19 cellular contexts compared by ENCODE assay signal in the genomic region with DNA sequence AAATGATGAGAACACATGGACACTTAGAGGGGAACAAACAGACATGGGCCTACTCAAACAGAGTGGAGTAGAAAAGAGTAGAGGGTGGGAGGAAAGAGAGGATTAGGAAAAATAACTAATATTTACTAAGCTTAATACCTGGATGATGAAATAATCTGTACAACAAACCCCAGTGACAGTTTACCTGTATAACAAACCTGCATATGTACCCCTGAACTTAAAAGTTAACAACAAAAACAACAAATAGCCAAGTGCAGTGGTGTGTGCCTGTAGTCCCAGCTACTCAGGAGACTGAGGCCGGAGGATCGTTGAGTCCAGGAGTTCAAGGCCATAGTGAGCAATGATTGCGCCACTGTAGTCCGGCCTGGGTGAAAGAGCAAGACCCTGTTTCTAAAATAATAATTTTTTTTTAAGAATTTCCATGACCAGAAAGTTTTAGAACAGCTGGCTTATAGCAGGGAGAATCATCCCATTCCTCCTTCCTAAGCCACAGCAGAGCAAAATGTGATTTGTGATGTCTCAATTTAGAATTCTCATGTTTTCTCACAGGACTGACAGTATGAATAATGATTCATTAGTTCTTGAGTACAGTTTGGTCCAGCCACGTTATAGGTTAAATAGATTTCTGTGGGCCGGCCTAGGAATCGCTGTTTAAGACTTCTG.
DNase-seq lines count a peak whose midpoint lies in the region; ATAC-seq and TF ChIP-seq lines count a peak whose summit lies in the region.
"Had no signal": no experiment of that assay in that cellular context is flagged by ENCODE, and none has a peak within 500 bp of the region (broad histone marks: within the 10 kb centered on the region; RNA-seq: fewer than 3 reads in every experiment).

No MANE protein-coding gene starts in this region.

- no peak for ATAC-seq in activated T-helper 17 cell treated with anti-CD3 and anti-CD28 coated beads, Interleukin-2, amount 50 U/mL, for 72 hours (replicated peaks)
- peak; percentile 50 to 72 (median 70) for ATAC-seq in right lobe of liver
- no peak for ATAC-seq in stimulated activated memory B cell treated with anti-CD40 and anti-IgM and Interleukin-4, amounts not matched to agents 10 μg/mL and 1 μg/mL and 100 μg/mL, for 72 hours
- ATAC-seq in HG02678 (IDR thresholded peaks at IDR 0.05; ENCODE audit: unreplicated experiment): no peak

- no peak for DNase-seq in activated naive CD4-positive, alpha-beta T cell treated with anti-CD3 and anti-CD28 coated beads, Interleukin-2, amount 10 ng/mL, durations not matched to agents 7 days and 5 days
- DNase-seq in right lobe of liver (no peak), LoVo (ENCODE audit: low spot score) (no peak), RWPE1 (ENCODE audit: low spot score) (no peak)
- DNase-seq: activated CD4-positive, alpha-beta T cell treated with anti-CD3 and anti-CD28 coated beads, Interleukin-2, amount 50 U/mL, for 4 hours; activated naive CD4-positive, alpha-beta T cell treated with anti-CD3 and anti-CD28 coated beads, Interleukin-2, amount 50 U/mL, for 16 hours; activated T-cell treated with anti-CD3 and anti-CD28 coated beads for 4 hours; cortex of kidney; HFFc6; MG63; NCI-H1436 treated with DMSO at 0.1 percent for 48 hours; nucleus accumbens; stimulated activated CD4-positive, alpha-beta T cell treated with anti-CD3 and anti-CD28 coated beads, Interleukin-12 subunit alpha, Interleukin-12 subunit beta, amount 100 ng/mL, for 4 hours; substantia nigra had no signal

- H3K36me3 ChIP-seq in right lobe of liver: no peaks in the 10 kb centered on the region
- H3K36me3 ChIP-seq: MG63 had no signal

- H3K4me3 Mint-ChIP-seq in activated naive CD4-positive, alpha-beta T cell treated with anti-CD3 and anti-CD28 coated beads, Interleukin-2, amount 50 U/mL, for 24 hours: no peak overlapping the region
- no peak overlapping the region for H3K4me3 Mint-ChIP-seq in activated naive CD4-positive, alpha-beta T cell treated with anti-CD3 and anti-CD28 coated beads, Interleukin-2, amount 10 ng/mL, durations not matched to agents 7 days and 5 days
- no peak overlapping the region for H3K4me3 Mint-ChIP-seq in activated T-helper 17 cell treated with anti-CD3 and anti-CD28 coated beads, Interleukin-2, amount 50 U/mL, for 72 hours
- no peak overlapping the region for H3K4me3 Mint-ChIP-seq in stimulated activated memory B cell treated with anti-CD40 and anti-IgM and Interleukin-4, amounts not matched to agents 10 μg/mL and 1 μg/mL and 100 μg/mL, for 72 hours
- H3K4me3 Mint-ChIP-seq: HFFc6 had no signal

- TF ChIP-seq POLR2A in right lobe of liver (IDR thresholded peaks at IDR 0.05): no peak

- CTCF ChIA-PET in activated naive CD4-positive, alpha-beta T cell treated with anti-CD3 and anti-CD28 coated beads, Interleukin-2, amount 10 ng/mL, durations not matched to agents 7 days and 5 days (lab: Charles Lee): interaction anchor here (0.9 kb wide), 2 partner anchors 9 to 183 kb away, joined by 3 read pairs; no protein-coding TSS in a partner anchor
- CTCF ChIA-PET in RWPE1 (lab: Yijun Ruan, JAX): no interaction called here

- 34% methylated on average over 7 of the region's 7 CpGs for WGBS in right lobe of liver (ENCODE audit: insufficient coverage, low coverage, low lambda C conversion rate, missing lambda C conversion rate)

- H3K27me3 Mint-ChIP-seq in activated naive CD4-positive, alpha-beta T cell treated with anti-CD3 and anti-CD28 coated beads, Interleukin-2, amount 50 U/mL, for 24 hours: no peaks in the 10 kb centered on the region
- H3K27me3 Mint-ChIP-seq in activated naive CD4-positive, alpha-beta T cell treated with anti-CD3 and anti-CD28 coated beads, Interleukin-2, amount 10 ng/mL, durations not matched to agents 7 days and 5 days: no peaks in the 10 kb centered on the region
- H3K27me3 Mint-ChIP-seq in activated T-helper 17 cell treated with anti-CD3 and anti-CD28 coated beads, Interleukin-2, amount 50 U/mL, for 72 hours: no peaks in the 10 kb centered on the region
- H3K27me3 Mint-ChIP-seq in stimulated activated memory B cell treated with anti-CD40 and anti-IgM and Interleukin-4, amounts not matched to agents 10 μg/mL and 1 μg/mL and 100 μg/mL, for 72 hours: no peaks in the 10 kb centered on the region

- H3K4me1 Mint-ChIP-seq in activated naive CD4-positive, alpha-beta T cell treated with anti-CD3 and anti-CD28 coated beads, Interleukin-2, amount 50 U/mL, for 24 hours: peaks cover 51% of the 10 kb centered on the region
- peaks cover 38% of the 10 kb centered on the region for H3K4me1 Mint-ChIP-seq in activated naive CD4-positive, alpha-beta T cell treated with anti-CD3 and anti-CD28 coated beads, Interleukin-2, amount 10 ng/mL, durations not matched to agents 7 days and 5 days
- peaks cover 7% of the 10 kb centered on the region for H3K4me1 Mint-ChIP-seq in activated T-helper 17 cell treated with anti-CD3 and anti-CD28 coated beads, Interleukin-2, amount 50 U/mL, for 72 hours
- H3K4me1 Mint-ChIP-seq in stimulated activated memory B cell treated with anti-CD40 and anti-IgM and Interleukin-4, amounts not matched to agents 10 μg/mL and 1 μg/mL and 100 μg/mL, for 72 hours: peaks cover 19% of the 10 kb centered on the region

- intact Hi-C loops in right lobe of liver (cut with DNase I): no loop called here

- peak overlapping the region; percentile 63 for H3K27ac Mint-ChIP-seq in activated naive CD4-positive, alpha-beta T cell treated with anti-CD3 and anti-CD28 coated beads, Interleukin-2, amount 50 U/mL, for 24 hours
- no peak overlapping the region for H3K27ac Mint-ChIP-seq in activated naive CD4-positive, alpha-beta T cell treated with anti-CD3 and anti-CD28 coated beads, Interleukin-2, amount 10 ng/mL, durations not matched to agents 7 days and 5 days
- peak overlapping the region; percentile 20 for H3K27ac Mint-ChIP-seq in activated T-helper 17 cell treated with anti-CD3 and anti-CD28 coated beads, Interleukin-2, amount 50 U/mL, for 72 hours
- H3K27ac Mint-ChIP-seq in stimulated activated memory B cell treated with anti-CD40 and anti-IgM and Interleukin-4, amounts not matched to agents 10 μg/mL and 1 μg/mL and 100 μg/mL, for 72 hours: peak overlapping the region; percentile 49

- no peak overlapping the region for H3K4me3 ChIP-seq in right lobe of liver
- H3K4me3 ChIP-seq: BLaER1, MG63 had no signal

- H3K4me1 ChIP-seq in right lobe of liver: peaks cover 0 to 17% (median 0%) of the 10 kb centered on the region in 4 donors
- H3K4me1 ChIP-seq: BLaER1 had no signal

- H3K27ac ChIP-seq in right lobe of liver (no peak overlapping the region), RWPE1 (no peak overlapping the region)
- H3K27ac ChIP-seq: BLaER1 had no signal

- POLR2A ChIA-PET in RWPE1 (lab: Yijun Ruan, JAX; ENCODE audit: low non-redundant PET): no interaction called here

- no peaks in the 10 kb centered on the region for H3K9me3 Mint-ChIP-seq in activated naive CD4-positive, alpha-beta T cell treated with anti-CD3 and anti-CD28 coated beads, Interleukin-2, amount 50 U/mL, for 24 hours
- no peaks in the 10 kb centered on the region for H3K9me3 Mint-ChIP-seq in activated naive CD4-positive, alpha-beta T cell treated with anti-CD3 and anti-CD28 coated beads, Interleukin-2, amount 10 ng/mL, durations not matched to agents 7 days and 5 days
- no peaks in the 10 kb centered on the region for H3K9me3 Mint-ChIP-seq in activated T-helper 17 cell treated with anti-CD3 and anti-CD28 coated beads, Interleukin-2, amount 50 U/mL, for 72 hours
- no peaks in the 10 kb centered on the region for H3K9me3 Mint-ChIP-seq in stimulated activated memory B cell treated with anti-CD40 and anti-IgM and Interleukin-4, amounts not matched to agents 10 μg/mL and 1 μg/mL and 100 μg/mL, for 72 hours
- H3K9me3 Mint-ChIP-seq: HFFc6 had no signal

- H3K36me3 Mint-ChIP-seq in activated naive CD4-positive, alpha-beta T cell treated with anti-CD3 and anti-CD28 coated beads, Interleukin-2, amount 50 U/mL, for 24 hours: no peaks in the 10 kb centered on the region
- H3K36me3 Mint-ChIP-seq in activated naive CD4-positive, alpha-beta T cell treated with anti-CD3 and anti-CD28 coated beads, Interleukin-2, amount 10 ng/mL, durations not matched to agents 7 days and 5 days: peaks cover 8% of the 10 kb centered on the region
- H3K36me3 Mint-ChIP-seq in activated T-helper 17 cell treated with anti-CD3 and anti-CD28 coated beads, Interleukin-2, amount 50 U/mL, for 72 hours (ENCODE audit: low read depth): no peaks in the 10 kb centered on the region
- H3K36me3 Mint-ChIP-seq in stimulated activated memory B cell treated with anti-CD40 and anti-IgM and Interleukin-4, amounts not matched to agents 10 μg/mL and 1 μg/mL and 100 μg/mL, for 72 hours: no peaks in the 10 kb centered on the region

- TF ChIP-seq CTCF in right lobe of liver (IDR thresholded peaks at IDR 0.05): no peak
- TF ChIP-seq CTCF in RWPE1 (conservative IDR thresholded peaks at IDR 0.05; ENCODE audit: low read depth): no peak

- H3K27me3 ChIP-seq in right lobe of liver: no peaks in the 10 kb centered on the region
- H3K27me3 ChIP-seq: BLaER1, MG63 had no signal

- no peaks in the 10 kb centered on the region for H3K9me3 ChIP-seq in right lobe of liver
- H3K9me3 ChIP-seq: BLaER1, MG63 had no signal

Comparison
In these comparisons a context has a peak if more than half of its experiments do, and no peak if none do; other contexts are left out.
1. ATAC-seq: peak in right lobe of liver (4 of 4); none in activated T-helper 17 cell treated with anti-CD3 and anti-CD28 coated beads, Interleukin-2, amount 50 U/mL, for 72 hours (single experiment), stimulated activated memory B cell treated with anti-CD40 and anti-IgM and Interleukin-4, amounts not matched to agents 10 μg/mL and 1 μg/mL and 100 μg/mL, for 72 hours (single experiment) and HG02678 (single experiment).